Comparison of ENCODE assay signal across 1 cellular context in the genomic region with DNA sequence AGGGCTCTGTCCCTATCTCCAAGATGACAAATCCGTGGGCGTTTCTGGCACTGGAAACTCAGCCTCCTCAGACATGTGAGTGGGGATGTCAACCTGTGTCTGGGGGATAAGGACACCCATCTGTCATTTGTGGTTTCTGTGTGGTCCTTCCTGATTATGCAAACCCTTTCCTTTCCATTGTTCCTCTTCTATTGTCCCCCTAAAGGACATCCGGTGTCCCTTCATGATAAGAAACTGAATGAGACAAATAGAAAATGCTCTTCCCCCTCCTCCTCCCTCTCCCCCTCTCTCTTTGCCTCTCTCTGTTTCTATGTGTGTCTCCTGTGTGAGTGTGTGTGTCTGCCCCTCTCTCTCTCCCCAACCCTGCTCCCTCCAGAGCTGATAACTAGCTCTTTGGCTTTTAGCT.
TF ChIP-seq lines count a peak whose summit lies in the region.

No MANE protein-coding gene starts in this region.

TF ChIP-seq in K562, 482 proteins besides CTCF, POLR2A, EP300 and RAD21 (continued from another document and continues in another):
- TF ChIP-seq ARID3A (IDR thresholded peaks at IDR 0.05; ENCODE audit: borderline replicate concordance, low read depth, low read length) = no peak
- no peak; the same call in 1 of the 2 replicates for TF ChIP-seq ZNF263 (CRISPR knock-in tag; IDR thresholded peaks at IDR 0.05; ENCODE audit: borderline replicate concordance)
- TF ChIP-seq MTA1 (IDR thresholded peaks at IDR 0.05; ENCODE audit: borderline replicate concordance) = no peak
- no peak for TF ChIP-seq CAMTA2 (CRISPR knock-in tag; conservative IDR thresholded peaks at IDR 0.05)
- TF ChIP-seq ZNF165 (CRISPR knock-in tag; IDR thresholded peaks at IDR 0.05; ENCODE audit: borderline replicate concordance) = no peak
- TF ChIP-seq NEUROD1 (IDR thresholded peaks at IDR 0.05; ENCODE audit: borderline replicate concordance, low read depth, low read length, partially characterized antibody) = peak; percentile 14
- TF ChIP-seq, protein P1, sequence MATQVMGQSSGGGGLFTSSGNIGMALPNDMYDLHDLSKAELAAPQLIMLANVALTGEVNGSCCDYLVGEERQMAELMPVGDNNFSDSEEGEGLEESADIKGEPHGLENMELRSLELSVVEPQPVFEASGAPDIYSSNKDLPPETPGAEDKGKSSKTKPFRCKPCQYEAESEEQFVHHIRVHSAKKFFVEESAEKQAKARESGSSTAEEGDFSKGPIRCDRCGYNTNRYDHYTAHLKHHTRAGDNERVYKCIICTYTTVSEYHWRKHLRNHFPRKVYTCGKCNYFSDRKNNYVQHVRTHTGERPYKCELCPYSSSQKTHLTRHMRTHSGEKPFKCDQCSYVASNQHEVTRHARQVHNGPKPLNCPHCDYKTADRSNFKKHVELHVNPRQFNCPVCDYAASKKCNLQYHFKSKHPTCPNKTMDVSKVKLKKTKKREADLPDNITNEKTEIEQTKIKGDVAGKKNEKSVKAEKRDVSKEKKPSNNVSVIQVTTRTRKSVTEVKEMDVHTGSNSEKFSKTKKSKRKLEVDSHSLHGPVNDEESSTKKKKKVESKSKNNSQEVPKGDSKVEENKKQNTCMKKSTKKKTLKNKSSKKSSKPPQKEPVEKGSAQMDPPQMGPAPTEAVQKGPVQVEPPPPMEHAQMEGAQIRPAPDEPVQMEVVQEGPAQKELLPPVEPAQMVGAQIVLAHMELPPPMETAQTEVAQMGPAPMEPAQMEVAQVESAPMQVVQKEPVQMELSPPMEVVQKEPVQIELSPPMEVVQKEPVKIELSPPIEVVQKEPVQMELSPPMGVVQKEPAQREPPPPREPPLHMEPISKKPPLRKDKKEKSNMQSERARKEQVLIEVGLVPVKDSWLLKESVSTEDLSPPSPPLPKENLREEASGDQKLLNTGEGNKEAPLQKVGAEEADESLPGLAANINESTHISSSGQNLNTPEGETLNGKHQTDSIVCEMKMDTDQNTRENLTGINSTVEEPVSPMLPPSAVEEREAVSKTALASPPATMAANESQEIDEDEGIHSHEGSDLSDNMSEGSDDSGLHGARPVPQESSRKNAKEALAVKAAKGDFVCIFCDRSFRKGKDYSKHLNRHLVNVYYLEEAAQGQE (CRISPR knock-in tag; IDR thresholded peaks at IDR 0.05; ENCODE audit: low read depth) = no peak
- peak; percentile 51; the same call in 1 of the 2 replicates for TF ChIP-seq ZNF584 (CRISPR knock-in tag; IDR thresholded peaks at IDR 0.05; ENCODE audit: low read depth)
- TF ChIP-seq, protein P2, sequence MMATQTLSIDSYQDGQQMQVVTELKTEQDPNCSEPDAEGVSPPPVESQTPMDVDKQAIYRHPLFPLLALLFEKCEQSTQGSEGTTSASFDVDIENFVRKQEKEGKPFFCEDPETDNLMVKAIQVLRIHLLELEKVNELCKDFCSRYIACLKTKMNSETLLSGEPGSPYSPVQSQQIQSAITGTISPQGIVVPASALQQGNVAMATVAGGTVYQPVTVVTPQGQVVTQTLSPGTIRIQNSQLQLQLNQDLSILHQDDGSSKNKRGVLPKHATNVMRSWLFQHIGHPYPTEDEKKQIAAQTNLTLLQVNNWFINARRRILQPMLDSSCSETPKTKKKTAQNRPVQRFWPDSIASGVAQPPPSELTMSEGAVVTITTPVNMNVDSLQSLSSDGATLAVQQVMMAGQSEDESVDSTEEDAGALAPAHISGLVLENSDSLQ (IDR thresholded peaks at IDR 0.05) = peak; percentile 60
- peak; percentile 76 for TF ChIP-seq DPF2 (IDR thresholded peaks at IDR 0.05)
- TF ChIP-seq ZKSCAN8 (CRISPR knock-in tag; IDR thresholded peaks at IDR 0.05) = peak; percentile 48; the same call in 1 of the 2 replicates
- TF ChIP-seq ZNF551 (CRISPR knock-in tag; IDR thresholded peaks at IDR 0.05) = no peak
- TF ChIP-seq KLF13 (tag; IDR thresholded peaks at IDR 0.05; ENCODE audit: borderline replicate concordance, low read depth) = no peak
- no peak for TF ChIP-seq HNRNPK (IDR thresholded peaks at IDR 0.05; ENCODE audit: low read depth, low read length, poor library complexity, severe bottlenecking)
- TF ChIP-seq POLR2AphosphoS5 (IDR thresholded peaks at IDR 0.05; ENCODE audit: control insufficient read depth, insufficient read depth, low read depth, low read length) = peak; percentile 68; the same call in 1 of the 2 replicates
- no peak for TF ChIP-seq HDAC2 (IDR thresholded peaks at IDR 0.05)
- TF ChIP-seq DMBX1 (CRISPR knock-in tag; IDR thresholded peaks at IDR 0.05; ENCODE audit: borderline replicate concordance) = peak; percentile 79; the same call in 1 of the 2 replicates
- no peak for TF ChIP-seq E2F3 (CRISPR knock-in tag; IDR thresholded peaks at IDR 0.05)
- no peak for TF ChIP-seq HNRNPH1 (optimal IDR thresholded peaks at IDR 0.05; ENCODE audit: low read depth, low read length)
- TF ChIP-seq, protein P3, sequence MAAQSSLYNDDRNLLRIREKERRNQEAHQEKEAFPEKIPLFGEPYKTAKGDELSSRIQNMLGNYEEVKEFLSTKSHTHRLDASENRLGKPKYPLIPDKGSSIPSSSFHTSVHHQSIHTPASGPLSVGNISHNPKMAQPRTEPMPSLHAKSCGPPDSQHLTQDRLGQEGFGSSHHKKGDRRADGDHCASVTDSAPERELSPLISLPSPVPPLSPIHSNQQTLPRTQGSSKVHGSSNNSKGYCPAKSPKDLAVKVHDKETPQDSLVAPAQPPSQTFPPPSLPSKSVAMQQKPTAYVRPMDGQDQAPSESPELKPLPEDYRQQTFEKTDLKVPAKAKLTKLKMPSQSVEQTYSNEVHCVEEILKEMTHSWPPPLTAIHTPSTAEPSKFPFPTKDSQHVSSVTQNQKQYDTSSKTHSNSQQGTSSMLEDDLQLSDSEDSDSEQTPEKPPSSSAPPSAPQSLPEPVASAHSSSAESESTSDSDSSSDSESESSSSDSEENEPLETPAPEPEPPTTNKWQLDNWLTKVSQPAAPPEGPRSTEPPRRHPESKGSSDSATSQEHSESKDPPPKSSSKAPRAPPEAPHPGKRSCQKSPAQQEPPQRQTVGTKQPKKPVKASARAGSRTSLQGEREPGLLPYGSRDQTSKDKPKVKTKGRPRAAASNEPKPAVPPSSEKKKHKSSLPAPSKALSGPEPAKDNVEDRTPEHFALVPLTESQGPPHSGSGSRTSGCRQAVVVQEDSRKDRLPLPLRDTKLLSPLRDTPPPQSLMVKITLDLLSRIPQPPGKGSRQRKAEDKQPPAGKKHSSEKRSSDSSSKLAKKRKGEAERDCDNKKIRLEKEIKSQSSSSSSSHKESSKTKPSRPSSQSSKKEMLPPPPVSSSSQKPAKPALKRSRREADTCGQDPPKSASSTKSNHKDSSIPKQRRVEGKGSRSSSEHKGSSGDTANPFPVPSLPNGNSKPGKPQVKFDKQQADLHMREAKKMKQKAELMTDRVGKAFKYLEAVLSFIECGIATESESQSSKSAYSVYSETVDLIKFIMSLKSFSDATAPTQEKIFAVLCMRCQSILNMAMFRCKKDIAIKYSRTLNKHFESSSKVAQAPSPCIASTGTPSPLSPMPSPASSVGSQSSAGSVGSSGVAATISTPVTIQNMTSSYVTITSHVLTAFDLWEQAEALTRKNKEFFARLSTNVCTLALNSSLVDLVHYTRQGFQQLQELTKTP (IDR thresholded peaks at IDR 0.05; ENCODE audit: low read depth in 1 of 2, partially characterized antibody in 2 of 2) = peak in 1 of 2 experiments; percentile 25
- no peak for TF ChIP-seq ILF3 (IDR thresholded peaks at IDR 0.05; ENCODE audit: borderline replicate concordance)
- no peak for TF ChIP-seq ATF7 (IDR thresholded peaks at IDR 0.05)
- TF ChIP-seq CC2D1A (IDR thresholded peaks at IDR 0.05) = peak; percentile 53; the same call in 1 of the 2 replicates
- no peak for TF ChIP-seq ZBTB49 (CRISPR knock-in tag; IDR thresholded peaks at IDR 0.05; ENCODE audit: borderline replicate concordance)
- TF ChIP-seq ZNF174 (CRISPR knock-in tag; IDR thresholded peaks at IDR 0.05) = no peak
- TF ChIP-seq THAP7 (CRISPR knock-in tag; IDR thresholded peaks at IDR 0.05) = no peak
- TF ChIP-seq TFAM (CRISPR knock-in tag; conservative IDR thresholded peaks at IDR 0.05) = no peak
- peak; percentile 62 for TF ChIP-seq PML (IDR thresholded peaks at IDR 0.05; ENCODE audit: low read length)
- no peak for TF ChIP-seq CBX5 (IDR thresholded peaks at IDR 0.05; ENCODE audit: borderline replicate concordance, low read depth)
- TF ChIP-seq GATA2 (CRISPR knock-in tag; IDR thresholded peaks at IDR 0.05) = peak; percentile 76
- TF ChIP-seq ETS2 (tag; IDR thresholded peaks at IDR 0.05; ENCODE audit: borderline replicate concordance, poor library complexity, severe bottlenecking) = no peak
- TF ChIP-seq HOMEZ (CRISPR knock-in tag; IDR thresholded peaks at IDR 0.05) = no peak
- TF ChIP-seq, protein P4, sequence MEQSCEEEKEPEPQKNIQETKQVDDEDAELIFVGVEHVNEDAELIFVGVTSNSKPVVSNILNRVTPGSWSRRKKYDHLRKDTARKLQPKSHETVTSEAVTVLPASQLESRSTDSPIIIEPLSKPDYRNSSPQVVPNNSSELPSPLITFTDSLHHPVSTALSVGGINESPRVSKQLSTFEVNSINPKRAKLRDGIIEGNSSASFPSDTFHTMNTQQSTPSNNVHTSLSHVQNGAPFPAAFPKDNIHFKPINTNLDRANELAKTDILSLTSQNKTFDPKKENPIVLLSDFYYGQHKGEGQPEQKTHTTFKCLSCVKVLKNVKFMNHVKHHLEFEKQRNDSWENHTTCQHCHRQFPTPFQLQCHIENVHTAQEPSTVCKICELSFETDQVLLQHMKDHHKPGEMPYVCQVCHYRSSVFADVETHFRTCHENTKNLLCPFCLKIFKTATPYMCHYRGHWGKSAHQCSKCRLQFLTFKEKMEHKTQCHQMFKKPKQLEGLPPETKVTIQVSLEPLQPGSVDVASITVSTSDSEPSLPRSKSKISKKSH (CRISPR knock-in tag; IDR thresholded peaks at IDR 0.05) = no peak
- no peak for TF ChIP-seq BRCA1 (IDR thresholded peaks at IDR 0.05)
- TF ChIP-seq BRCA1 (CRISPR knock-in tag; IDR thresholded peaks at IDR 0.05) = no peak
- no peak for TF ChIP-seq TAF15 (IDR thresholded peaks at IDR 0.05; ENCODE audit: low read depth, low read length)
- TF ChIP-seq TFE3 (CRISPR knock-in tag; IDR thresholded peaks at IDR 0.05) = no peak
- no peak for TF ChIP-seq ZBED1 (IDR thresholded peaks at IDR 0.05)
